ENCODE assay signal across 8 cellular contexts in genomic region chr13:60163525-60164471, GRCh38. TPM values are rescaled to one million over a fixed set of nuclear protein-coding genes. Genes with fewer than 3 reads are reported as not detected.
DNase-seq lines count a peak whose midpoint lies in the region; ATAC-seq and TF ChIP-seq lines count a peak whose summit lies in the region.

A gene with protein sequence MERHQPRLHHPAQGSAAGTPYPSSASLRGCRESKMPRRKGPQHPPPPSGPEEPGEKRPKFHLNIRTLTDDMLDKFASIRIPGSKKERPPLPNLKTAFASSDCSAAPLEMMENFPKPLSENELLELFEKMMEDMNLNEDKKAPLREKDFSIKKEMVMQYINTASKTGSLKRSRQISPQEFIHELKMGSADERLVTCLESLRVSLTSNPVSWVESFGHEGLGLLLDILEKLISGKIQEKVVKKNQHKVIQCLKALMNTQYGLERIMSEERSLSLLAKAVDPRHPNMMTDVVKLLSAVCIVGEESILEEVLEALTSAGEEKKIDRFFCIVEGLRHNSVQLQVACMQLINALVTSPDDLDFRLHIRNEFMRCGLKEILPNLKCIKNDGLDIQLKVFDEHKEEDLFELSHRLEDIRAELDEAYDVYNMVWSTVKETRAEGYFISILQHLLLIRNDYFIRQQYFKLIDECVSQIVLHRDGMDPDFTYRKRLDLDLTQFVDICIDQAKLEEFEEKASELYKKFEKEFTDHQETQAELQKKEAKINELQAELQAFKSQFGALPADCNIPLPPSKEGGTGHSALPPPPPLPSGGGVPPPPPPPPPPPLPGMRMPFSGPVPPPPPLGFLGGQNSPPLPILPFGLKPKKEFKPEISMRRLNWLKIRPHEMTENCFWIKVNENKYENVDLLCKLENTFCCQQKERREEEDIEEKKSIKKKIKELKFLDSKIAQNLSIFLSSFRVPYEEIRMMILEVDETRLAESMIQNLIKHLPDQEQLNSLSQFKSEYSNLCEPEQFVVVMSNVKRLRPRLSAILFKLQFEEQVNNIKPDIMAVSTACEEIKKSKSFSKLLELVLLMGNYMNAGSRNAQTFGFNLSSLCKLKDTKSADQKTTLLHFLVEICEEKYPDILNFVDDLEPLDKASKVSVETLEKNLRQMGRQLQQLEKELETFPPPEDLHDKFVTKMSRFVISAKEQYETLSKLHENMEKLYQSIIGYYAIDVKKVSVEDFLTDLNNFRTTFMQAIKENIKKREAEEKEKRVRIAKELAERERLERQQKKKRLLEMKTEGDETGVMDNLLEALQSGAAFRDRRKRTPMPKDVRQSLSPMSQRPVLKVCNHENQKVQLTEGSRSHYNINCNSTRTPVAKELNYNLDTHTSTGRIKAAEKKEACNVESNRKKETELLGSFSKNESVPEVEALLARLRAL (minus strand): TSS chr13:60163928. CDS start chr13:60163766, 162 bp downstream.

- peak; percentile 99 for ATAC-seq in HG02870 (IDR thresholded peaks at IDR 0.05; ENCODE audit: unreplicated experiment)
- ATAC-seq in heart right ventricle: peak; percentile 100

- H3K9me3 ChIP-seq in heart right ventricle: no peaks in the 10 kb centered on the region

- no peaks in the 10 kb centered on the region for H3K27me3 ChIP-seq in heart right ventricle

- in situ Hi-C loops in GM13976 (cut with MboI; ENCODE audit: low sequenced_read_pairs, unreplicated experiment): no loop called here

- H3K4me3 ChIP-seq in heart right ventricle: peak within 1 kb of the TSS; percentile 47 to 85 (median 67)

- H3K27ac ChIP-seq in heart right ventricle: peak within 1 kb of the TSS; percentile 55 to 95 (median 91)

- TF ChIP-seq CTCF in GM13976 (IDR thresholded peaks at IDR 0.05; ENCODE audit: borderline replicate concordance, control extremely low read depth, extremely low read depth, insufficient read depth, missing control alignments): no peak
- TF ChIP-seq CTCF in heart right ventricle (IDR thresholded peaks at IDR 0.05): peak in 1 of 9 donors; percentile 24

- intact Hi-C loops in T-helper 1 cell treated with Interleukin-12 subunit alpha and Interleukin-12 subunit beta and Interleukin-4 antibody, amounts not matched to agents 30 ng/mL and 1 ng/mL, for 36 hours (cut with micrococcal nuclease): loop anchor here (1.0 to 5.0 kb wide), 4 partner anchors 145 to 772 kb away; no protein-coding TSS in a partner anchor
- intact Hi-C loops in heart right ventricle (cut with DNase I): loop anchor here in 4 of 10 donors (5.0 to 10.0 kb wide), 2 partner anchors 231 to 234 kb away; partner anchors contain the start of gene TDRD3 (in 4 of the 4)
- intact Hi-C loops in posterior vena cava (cut with DNase I): no loop called here

- H3K4me1 ChIP-seq in heart right ventricle: peaks cover 3 to 25% (median 20%) of the 10 kb centered on the region in 9 donors

- H3K36me3 ChIP-seq in heart right ventricle: no peaks in the 10 kb centered on the region

- WGBS in heart right ventricle, 2 donors: 0 to 1% methylated on average over 61 to 62 of the region's 62 CpGs

- DNase-seq in GM13976 (ENCODE audit: low spot score): peak; percentile 95
- peak; percentile 91 for DNase-seq in NCI-H146 treated with DMSO at 0.1 percent for 48 hours (lab: John Stamatoyannopoulos, UW; ENCODE audit: unreplicated experiment)
- DNase-seq in amniotic epithelial cell (ENCODE audit: low read depth): peak; percentile 91
- peak; percentile 96 to 97 for DNase-seq in heart right ventricle
- peak; percentile 99 for DNase-seq in posterior vena cava (ENCODE audit: low spot score)
- DNase-seq in ureter (ENCODE audit: low spot score): peak; percentile 97

RNA-seq across cellular contexts. Expression of the gene that starts here (rescaled TPM):
- total RNA-seq in T-helper 1 cell treated with Interleukin-12 subunit alpha and Interleukin-12 subunit beta and Interleukin-4 antibody, amounts not matched to agents 30 ng/mL and 1 ng/mL, for 36 hours: 17.5 TPM in 2 replicates
- total RNA-seq in heart right ventricle: 1 to 10 TPM in 1 of 10 donors, under 1 TPM in 9; 0.07 to 2.2 (median 0.23) TPM
- under 1 TPM; 0.04 to 0.07 TPM for polyA plus RNA-seq in heart right ventricle
- 1 to 10 TPM in 1 of 2 donors, under 1 TPM in 1; 0.83 to 2.6 TPM for total RNA-seq in posterior vena cava
- 0.23 TPM for total RNA-seq in ureter

Comparison
In these comparisons a context has a peak if more than half of its experiments do, and no peak if none do; other contexts are left out.
1. Peak in every context shown above with its lines: DNase-seq, ATAC-seq, H3K4me3 ChIP-seq and H3K27ac ChIP-seq.
2. Peak in DNase-seq in ureter; RNA of the gene not detected or under 1 TPM.